Comparison of ENCODE assay signal across 9 cellular contexts in the genomic region with DNA sequence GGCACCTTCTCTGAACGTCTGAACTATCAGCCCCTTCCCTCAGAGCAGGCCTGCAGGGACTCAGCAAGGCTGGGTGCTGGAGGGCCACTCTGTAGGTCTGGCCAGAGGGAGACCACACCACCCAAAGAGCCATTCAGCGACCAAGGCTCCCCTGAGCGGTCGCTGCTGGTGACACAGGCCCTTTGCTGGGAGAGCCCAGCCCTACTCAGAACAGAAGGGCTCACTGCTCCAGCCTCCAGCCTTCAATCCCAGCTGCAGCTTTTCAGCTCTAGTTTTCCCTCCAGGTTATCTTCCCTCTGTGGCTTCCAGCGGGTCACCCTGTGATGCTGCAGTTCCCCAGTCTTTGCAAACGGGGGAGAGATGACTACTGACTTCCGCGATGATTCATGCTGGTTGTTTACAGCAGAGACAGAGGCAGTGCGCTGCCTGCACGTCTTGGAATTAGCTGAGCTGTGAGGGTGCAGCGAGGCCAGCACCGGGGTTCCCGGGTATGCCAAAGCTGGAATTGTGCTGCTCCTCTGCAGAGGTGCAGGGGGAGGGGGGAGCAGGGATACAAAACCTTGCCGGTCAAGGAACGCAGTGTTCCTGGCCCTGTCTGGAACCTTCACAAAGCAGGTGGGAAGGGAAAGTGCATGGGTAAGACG.
DNase-seq lines count a peak whose midpoint lies in the region; ATAC-seq, FAIRE-seq and TF ChIP-seq lines count a peak whose summit lies in the region.
"Had no signal": no experiment of that assay in that cellular context is flagged by ENCODE, and none has a peak within 500 bp of the region (broad histone marks: within the 10 kb centered on the region; RNA-seq: fewer than 3 reads in every experiment).

No MANE protein-coding gene starts in this region.

- CTCF ChIA-PET in BJ (lab: Yijun Ruan, JAX) = interaction anchor here (0.8 to 2.1 kb wide), 5 partner anchors 9 to 33 kb away, joined by 3 to 7 read pairs (median 3); no protein-coding TSS in a partner anchor

- no peaks in the 10 kb centered on the region for H3K36me3 Mint-ChIP-seq in type B pancreatic cell

- no peak overlapping the region for H3K4me3 Mint-ChIP-seq in type B pancreatic cell

- H3K4me1 Mint-ChIP-seq in type B pancreatic cell (ENCODE audit: unreplicated experiment) = peaks cover 20% of the 10 kb centered on the region

- FAIRE-seq in urothelium cell line (lab: Jason Lieb, UNC) = no peak
- FAIRE-seq: endometrium had no signal

- H3K4me3 ChIP-seq in BJ (ENCODE audit: low read depth, low read length) = no peak overlapping the region

- TF ChIP-seq CTCF in BJ (IDR thresholded peaks at IDR 0.05; ENCODE audit: insufficient read depth, low read depth, low read length) (no peak), type B pancreatic cell (conservative IDR thresholded peaks at IDR 0.05) (no peak)

- no peak for ATAC-seq in HG03565 (IDR thresholded peaks at IDR 0.05; ENCODE audit: unreplicated experiment)

- H3K9me3 Mint-ChIP-seq in type B pancreatic cell = peaks cover 3% of the 10 kb centered on the region

- no peaks in the 10 kb centered on the region for H3K36me3 ChIP-seq in BJ (ENCODE audit: control insufficient read depth, insufficient read depth, low read length)

- POLR2A ChIA-PET in BJ (lab: Charles Lee) = interaction anchor here (0.6 kb wide), 1 partner anchor 20 kb away, joined by 8 read pairs; no protein-coding TSS in a partner anchor

- no peak overlapping the region for H3K27ac Mint-ChIP-seq in type B pancreatic cell

- DNase-seq in BJ (ENCODE audit: low read depth) (peak; percentile 43), M059J (ENCODE audit: low read depth) (peak; percentile 95), activated T-cell treated with anti-CD3 and anti-CD28 coated beads for 1 hour (ENCODE audit: low read depth) (peak; percentile 14), fibroblast of the conjunctiva (ENCODE audit: low read depth) (peak; percentile 31), non-pigmented ciliary epithelial cell (ENCODE audit: low read depth) (peak; percentile 69), urothelium cell line (ENCODE audit: low spot score) (peak; percentile 86), type B pancreatic cell (ENCODE audit: extremely low spot score, unreplicated experiment) (no peak)

- no peaks in the 10 kb centered on the region for H3K27me3 Mint-ChIP-seq in type B pancreatic cell

- no peaks in the 10 kb centered on the region for H3K27me3 ChIP-seq in BJ (ENCODE audit: control insufficient read depth, insufficient read depth, low read length)
